1 cellular context compared by ENCODE assay signal in genomic region chr19:2269244-2270156, GRCh38.
A peak's percentile ranks its signal among the peaks of the same experiment; 100 is the strongest.
TF ChIP-seq lines count a peak whose summit lies in the region.

No MANE protein-coding gene starts in this region.

TF ChIP-seq in K562, 482 proteins besides CTCF, POLR2A, EP300 and RAD21 (continued from another document):
- peak; percentile 62 for TF ChIP-seq NFIC (IDR thresholded peaks at IDR 0.05)
- peak; percentile 86 to 88 for TF ChIP-seq NRF1 (conservative IDR thresholded peaks at IDR 0.05 in 1 of 2, IDR thresholded peaks at IDR 0.05 in 1 of 2)
- TF ChIP-seq MTA3 (IDR thresholded peaks at IDR 0.05; ENCODE audit: borderline replicate concordance), result peak; percentile 100
- peak; percentile 78 for TF ChIP-seq ZNF143 (CRISPR knock-in tag; IDR thresholded peaks at IDR 0.05)
- TF ChIP-seq NR2C2 (CRISPR knock-in tag; IDR thresholded peaks at IDR 0.05), result no peak
- peak; percentile 46; the same call in 1 of the 2 replicates for TF ChIP-seq NR2C2 (tag; IDR thresholded peaks at IDR 0.05)
- TF ChIP-seq, protein P1, sequence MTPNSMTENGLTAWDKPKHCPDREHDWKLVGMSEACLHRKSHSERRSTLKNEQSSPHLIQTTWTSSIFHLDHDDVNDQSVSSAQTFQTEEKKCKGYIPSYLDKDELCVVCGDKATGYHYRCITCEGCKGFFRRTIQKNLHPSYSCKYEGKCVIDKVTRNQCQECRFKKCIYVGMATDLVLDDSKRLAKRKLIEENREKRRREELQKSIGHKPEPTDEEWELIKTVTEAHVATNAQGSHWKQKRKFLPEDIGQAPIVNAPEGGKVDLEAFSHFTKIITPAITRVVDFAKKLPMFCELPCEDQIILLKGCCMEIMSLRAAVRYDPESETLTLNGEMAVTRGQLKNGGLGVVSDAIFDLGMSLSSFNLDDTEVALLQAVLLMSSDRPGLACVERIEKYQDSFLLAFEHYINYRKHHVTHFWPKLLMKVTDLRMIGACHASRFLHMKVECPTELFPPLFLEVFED (CRISPR knock-in tag; conservative IDR thresholded peaks at IDR 0.05), result peak; percentile 54; the same call in 1 of the 2 replicates
- TF ChIP-seq ZNF395 (CRISPR knock-in tag; IDR thresholded peaks at IDR 0.05), result peak; percentile 94
- TF ChIP-seq, protein P2, sequence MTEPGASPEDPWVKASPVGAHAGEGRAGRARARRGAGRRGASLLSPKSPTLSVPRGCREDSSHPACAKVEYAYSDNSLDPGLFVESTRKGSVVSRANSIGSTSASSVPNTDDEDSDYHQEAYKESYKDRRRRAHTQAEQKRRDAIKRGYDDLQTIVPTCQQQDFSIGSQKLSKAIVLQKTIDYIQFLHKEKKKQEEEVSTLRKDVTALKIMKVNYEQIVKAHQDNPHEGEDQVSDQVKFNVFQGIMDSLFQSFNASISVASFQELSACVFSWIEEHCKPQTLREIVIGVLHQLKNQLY (CRISPR knock-in tag; conservative IDR thresholded peaks at IDR 0.05), result no peak
- TF ChIP-seq GABPA (tag; conservative IDR thresholded peaks at IDR 0.05; ENCODE audit: low read depth), result peak; percentile 58
- TF ChIP-seq ZNF232 (CRISPR knock-in tag; IDR thresholded peaks at IDR 0.05), result 0 out of 2 replicates have a peak, but pooled peaks have one; percentile 55
- peak; percentile 97 for TF ChIP-seq ZNF589 (CRISPR knock-in tag; IDR thresholded peaks at IDR 0.05; ENCODE audit: low read depth)
- TF ChIP-seq, protein P3, sequence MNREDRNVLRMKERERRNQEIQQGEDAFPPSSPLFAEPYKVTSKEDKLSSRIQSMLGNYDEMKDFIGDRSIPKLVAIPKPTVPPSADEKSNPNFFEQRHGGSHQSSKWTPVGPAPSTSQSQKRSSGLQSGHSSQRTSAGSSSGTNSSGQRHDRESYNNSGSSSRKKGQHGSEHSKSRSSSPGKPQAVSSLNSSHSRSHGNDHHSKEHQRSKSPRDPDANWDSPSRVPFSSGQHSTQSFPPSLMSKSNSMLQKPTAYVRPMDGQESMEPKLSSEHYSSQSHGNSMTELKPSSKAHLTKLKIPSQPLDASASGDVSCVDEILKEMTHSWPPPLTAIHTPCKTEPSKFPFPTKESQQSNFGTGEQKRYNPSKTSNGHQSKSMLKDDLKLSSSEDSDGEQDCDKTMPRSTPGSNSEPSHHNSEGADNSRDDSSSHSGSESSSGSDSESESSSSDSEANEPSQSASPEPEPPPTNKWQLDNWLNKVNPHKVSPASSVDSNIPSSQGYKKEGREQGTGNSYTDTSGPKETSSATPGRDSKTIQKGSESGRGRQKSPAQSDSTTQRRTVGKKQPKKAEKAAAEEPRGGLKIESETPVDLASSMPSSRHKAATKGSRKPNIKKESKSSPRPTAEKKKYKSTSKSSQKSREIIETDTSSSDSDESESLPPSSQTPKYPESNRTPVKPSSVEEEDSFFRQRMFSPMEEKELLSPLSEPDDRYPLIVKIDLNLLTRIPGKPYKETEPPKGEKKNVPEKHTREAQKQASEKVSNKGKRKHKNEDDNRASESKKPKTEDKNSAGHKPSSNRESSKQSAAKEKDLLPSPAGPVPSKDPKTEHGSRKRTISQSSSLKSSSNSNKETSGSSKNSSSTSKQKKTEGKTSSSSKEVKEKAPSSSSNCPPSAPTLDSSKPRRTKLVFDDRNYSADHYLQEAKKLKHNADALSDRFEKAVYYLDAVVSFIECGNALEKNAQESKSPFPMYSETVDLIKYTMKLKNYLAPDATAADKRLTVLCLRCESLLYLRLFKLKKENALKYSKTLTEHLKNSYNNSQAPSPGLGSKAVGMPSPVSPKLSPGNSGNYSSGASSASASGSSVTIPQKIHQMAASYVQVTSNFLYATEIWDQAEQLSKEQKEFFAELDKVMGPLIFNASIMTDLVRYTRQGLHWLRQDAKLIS (CRISPR knock-in tag; IDR thresholded peaks at IDR 0.05), result peak; percentile 97
